Comparison of ENCODE assay signal across 39 cellular contexts in genomic region chr9:78763424-78763823, GRCh38.
"Had no signal": no experiment of that assay in that cellular context is flagged by ENCODE, and none has a peak within 500 bp of the region (broad histone marks: within the 10 kb centered on the region; RNA-seq: fewer than 3 reads in every experiment).

No MANE protein-coding gene starts in this region.

- H3K27me3 Mint-ChIP-seq: activated CD4-positive, alpha-beta memory T cell treated with anti-CD3 and anti-CD28 coated beads, Interleukin-2, amount 10 ng/mL, durations not matched to agents 7 days and 5 days; activated CD4-positive, alpha-beta T cell treated with anti-CD3 and anti-CD28 coated beads for 36 hours; activated CD4-positive, alpha-beta T cell treated with anti-CD3 and anti-CD28 coated beads, Interleukin-2, amount 10 ng/mL, durations not matched to agents 7 days and 5 days; activated CD8-positive, alpha-beta memory T cell treated with anti-CD3 and anti-CD28 coated beads, Interleukin-2, amount 10 ng/mL, durations not matched to agents 7 days and 5 days; activated naive CD4-positive, alpha-beta T cell treated with anti-CD3 and anti-CD28 coated beads, Interleukin-2, amount 10 ng/mL, durations not matched to agents 7 days and 5 days; activated naive CD8-positive, alpha-beta T cell; activated naive CD8-positive, alpha-beta T cell treated with anti-CD3 and anti-CD28 coated beads, Interleukin-2, amount 10 ng/mL, durations not matched to agents 7 days and 5 days; activated naive CD8-positive, alpha-beta T cell treated with anti-CD3 and anti-CD28 coated beads, Interleukin-2, amount 50 U/mL, for 24 hours; activated T-cell treated with anti-CD3 and anti-CD28 coated beads, Interleukin-2, amount 50 U/mL, for 24 hours; central memory CD8-positive, alpha-beta T cell had no signal

- H3K27me3 ChIP-seq: ascending aorta, cardiac muscle cell had no signal

- H3K4me3 Mint-ChIP-seq: activated CD4-positive, alpha-beta memory T cell treated with anti-CD3 and anti-CD28 coated beads, Interleukin-2, amount 10 ng/mL, durations not matched to agents 7 days and 5 days; activated CD4-positive, alpha-beta T cell treated with anti-CD3 and anti-CD28 coated beads for 36 hours; activated CD4-positive, alpha-beta T cell treated with anti-CD3 and anti-CD28 coated beads, Interleukin-2, amount 10 ng/mL, durations not matched to agents 7 days and 5 days; activated CD8-positive, alpha-beta memory T cell treated with anti-CD3 and anti-CD28 coated beads, Interleukin-2, amount 10 ng/mL, durations not matched to agents 7 days and 5 days; activated CD8-positive, alpha-beta T cell treated with anti-CD3 and anti-CD28 coated beads, Interleukin-2, amount 10 ng/mL, durations not matched to agents 7 days and 5 days; activated naive CD4-positive, alpha-beta T cell treated with anti-CD3 and anti-CD28 coated beads, Interleukin-2, amount 10 ng/mL, durations not matched to agents 7 days and 5 days; activated naive CD4-positive, alpha-beta T cell treated with anti-CD3 and anti-CD28 coated beads, Interleukin-2, amount 50 U/mL, for 24 hours; activated naive CD8-positive, alpha-beta T cell; activated naive CD8-positive, alpha-beta T cell treated with anti-CD3 and anti-CD28 coated beads, Interleukin-2, amount 10 ng/mL, durations not matched to agents 7 days and 5 days; activated naive CD8-positive, alpha-beta T cell treated with anti-CD3 and anti-CD28 coated beads, Interleukin-2, amount 50 U/mL, for 24 hours; activated T-cell treated with anti-CD3 and anti-CD28 coated beads, Interleukin-2, amount 50 U/mL, for 24 hours; brain; central memory CD8-positive, alpha-beta T cell; T-helper 1 cell treated with Interleukin-12 subunit alpha and Interleukin-12 subunit beta and Interleukin-4 antibody, amounts not matched to agents 30 μg/mL and 1 μg/mL, for 36 hours; T-helper 2 cell treated with Interferon-gamma antibody and Interleukin-4, amounts not matched to agents 5 μg/mL and 100 μg/mL, for 36 hours had no signal

- H3K36me3 ChIP-seq: ascending aorta, cardiac muscle cell had no signal

- H3K4me1 Mint-ChIP-seq: activated CD4-positive, alpha-beta memory T cell treated with anti-CD3 and anti-CD28 coated beads, Interleukin-2, amount 10 ng/mL, durations not matched to agents 7 days and 5 days; activated CD4-positive, alpha-beta T cell treated with anti-CD3 and anti-CD28 coated beads for 36 hours; activated CD4-positive, alpha-beta T cell treated with anti-CD3 and anti-CD28 coated beads, Interleukin-2, amount 10 ng/mL, durations not matched to agents 7 days and 5 days; activated CD8-positive, alpha-beta memory T cell treated with anti-CD3 and anti-CD28 coated beads, Interleukin-2, amount 10 ng/mL, durations not matched to agents 7 days and 5 days; activated naive CD4-positive, alpha-beta T cell treated with anti-CD3 and anti-CD28 coated beads, Interleukin-2, amount 10 ng/mL, durations not matched to agents 7 days and 5 days; activated naive CD4-positive, alpha-beta T cell treated with anti-CD3 and anti-CD28 coated beads, Interleukin-2, amount 50 U/mL, for 24 hours; activated naive CD8-positive, alpha-beta T cell treated with anti-CD3 and anti-CD28 coated beads, Interleukin-2, amount 10 ng/mL, durations not matched to agents 7 days and 5 days; activated naive CD8-positive, alpha-beta T cell treated with anti-CD3 and anti-CD28 coated beads, Interleukin-2, amount 50 U/mL, for 24 hours; central memory CD8-positive, alpha-beta T cell had no signal

- H3K9me3 ChIP-seq: ascending aorta had no signal

- H3K27ac Mint-ChIP-seq: activated CD4-positive, alpha-beta memory T cell treated with anti-CD3 and anti-CD28 coated beads, Interleukin-2, amount 10 ng/mL, durations not matched to agents 7 days and 5 days; activated CD4-positive, alpha-beta T cell treated with anti-CD3 and anti-CD28 coated beads for 36 hours; activated CD4-positive, alpha-beta T cell treated with anti-CD3 and anti-CD28 coated beads, Interleukin-2, amount 10 ng/mL, durations not matched to agents 7 days and 5 days; activated CD8-positive, alpha-beta memory T cell treated with anti-CD3 and anti-CD28 coated beads, Interleukin-2, amount 10 ng/mL, durations not matched to agents 7 days and 5 days; activated CD8-positive, alpha-beta T cell treated with anti-CD3 and anti-CD28 coated beads, Interleukin-2, amount 10 ng/mL, durations not matched to agents 7 days and 5 days; activated naive CD4-positive, alpha-beta T cell treated with anti-CD3 and anti-CD28 coated beads, Interleukin-2, amount 10 ng/mL, durations not matched to agents 7 days and 5 days; activated naive CD4-positive, alpha-beta T cell treated with anti-CD3 and anti-CD28 coated beads, Interleukin-2, amount 50 U/mL, for 24 hours; activated naive CD8-positive, alpha-beta T cell; activated naive CD8-positive, alpha-beta T cell treated with anti-CD3 and anti-CD28 coated beads, Interleukin-2, amount 10 ng/mL, durations not matched to agents 7 days and 5 days; activated naive CD8-positive, alpha-beta T cell treated with anti-CD3 and anti-CD28 coated beads, Interleukin-2, amount 50 U/mL, for 24 hours; activated T-cell treated with anti-CD3 and anti-CD28 coated beads, Interleukin-2, amount 50 U/mL, for 24 hours; activated T-helper 2 cell treated with anti-CD3 and anti-CD28 coated beads, Interferon-gamma antibody, Interleukin-2, Interleukin-4, amounts not matched to agents 10 μg/mL and 5 μg/mL and 100 μg/mL, durations not matched to agents 14 hours and 24 hours and 36 hours; brain; T-helper 1 cell treated with Interleukin-12 subunit alpha and Interleukin-12 subunit beta and Interleukin-4 antibody, amounts not matched to agents 30 μg/mL and 1 μg/mL, for 36 hours; T-helper 2 cell treated with Interferon-gamma antibody and Interleukin-4, amounts not matched to agents 5 μg/mL and 100 μg/mL, for 36 hours had no signal

- H3K36me3 Mint-ChIP-seq: activated CD8-positive, alpha-beta memory T cell treated with anti-CD3 and anti-CD28 coated beads, Interleukin-2, amount 10 ng/mL, durations not matched to agents 7 days and 5 days; activated naive CD4-positive, alpha-beta T cell treated with anti-CD3 and anti-CD28 coated beads, Interleukin-2, amount 10 ng/mL, durations not matched to agents 7 days and 5 days; activated naive CD4-positive, alpha-beta T cell treated with anti-CD3 and anti-CD28 coated beads, Interleukin-2, amount 50 U/mL, for 24 hours; activated naive CD8-positive, alpha-beta T cell; activated naive CD8-positive, alpha-beta T cell treated with anti-CD3 and anti-CD28 coated beads, Interleukin-2, amount 10 ng/mL, durations not matched to agents 7 days and 5 days; brain had no signal

- H3K4me1 ChIP-seq: ascending aorta had no signal

- ATAC-seq: activated CD4-positive, alpha-beta T cell treated with anti-CD3 and anti-CD28 coated beads for 36 hours; activated CD4-positive, CD25-positive, alpha-beta regulatory T cell treated with anti-CD3 and anti-CD28 coated beads, Interleukin-2, amount 50 U/mL, for 24 hours; activated CD8-positive, alpha-beta memory T cell treated with anti-CD3 and anti-CD28 coated beads, Interleukin-2, amount 10 ng/mL, durations not matched to agents 7 days and 5 days; activated CD8-positive, alpha-beta T cell treated with anti-CD3 and anti-CD28 coated beads, Interleukin-2, amount 10 ng/mL, durations not matched to agents 7 days and 5 days; activated naive CD8-positive, alpha-beta T cell treated with anti-CD3 and anti-CD28 coated beads, Interleukin-2, amount 50 U/mL, for 24 hours had no signal

- H3K9me3 Mint-ChIP-seq: activated CD4-positive, alpha-beta memory T cell treated with anti-CD3 and anti-CD28 coated beads, Interleukin-2, amount 10 ng/mL, durations not matched to agents 7 days and 5 days; activated CD4-positive, alpha-beta T cell treated with anti-CD3 and anti-CD28 coated beads, Interleukin-2, amount 10 ng/mL, durations not matched to agents 7 days and 5 days; activated naive CD4-positive, alpha-beta T cell treated with anti-CD3 and anti-CD28 coated beads, Interleukin-2, amount 10 ng/mL, durations not matched to agents 7 days and 5 days; activated naive CD4-positive, alpha-beta T cell treated with anti-CD3 and anti-CD28 coated beads, Interleukin-2, amount 50 U/mL, for 24 hours; activated naive CD8-positive, alpha-beta T cell treated with anti-CD3 and anti-CD28 coated beads, Interleukin-2, amount 10 ng/mL, durations not matched to agents 7 days and 5 days; activated naive CD8-positive, alpha-beta T cell treated with anti-CD3 and anti-CD28 coated beads, Interleukin-2, amount 50 U/mL, for 24 hours; activated T-cell treated with anti-CD3 and anti-CD28 coated beads, Interleukin-2, amount 50 U/mL, for 24 hours; activated T-helper 2 cell treated with anti-CD3 and anti-CD28 coated beads, Interferon-gamma antibody, Interleukin-2, Interleukin-4, amounts not matched to agents 10 μg/mL and 5 μg/mL and 100 μg/mL, durations not matched to agents 14 hours and 24 hours and 36 hours; T-helper 1 cell treated with Interleukin-12 subunit alpha and Interleukin-12 subunit beta and Interleukin-4 antibody, amounts not matched to agents 30 μg/mL and 1 μg/mL, for 36 hours; T-helper 2 cell treated with Interferon-gamma antibody and Interleukin-4, amounts not matched to agents 5 μg/mL and 100 μg/mL, for 36 hours had no signal

- DNase-seq: activated CD4-positive, alpha-beta memory T cell treated with anti-CD3 and anti-CD28 coated beads, Interleukin-2, amount 10 ng/mL, durations not matched to agents 7 days and 5 days; activated CD4-positive, alpha-beta T cell treated with anti-CD3 and anti-CD28 coated beads for 1 hour; activated CD4-positive, alpha-beta T cell treated with anti-CD3 and anti-CD28 coated beads for 36 hours; activated CD4-positive, alpha-beta T cell treated with anti-CD3 and anti-CD28 coated beads for 48 hours; activated CD4-positive, alpha-beta T cell treated with anti-CD3 and anti-CD28 coated beads, Interleukin-2, amount 10 ng/mL, durations not matched to agents 7 days and 5 days; activated CD4-positive, alpha-beta T cell treated with anti-CD3 and anti-CD28 coated beads, Interleukin-2, amount 50 U/mL, for 48 hours; activated CD4-positive, CD25-positive, alpha-beta regulatory T cell; activated CD8-positive, alpha-beta memory T cell treated with anti-CD3 and anti-CD28 coated beads for 24 hours; activated CD8-positive, alpha-beta memory T cell treated with anti-CD3 and anti-CD28 coated beads, Interleukin-2, amount 10 ng/mL, durations not matched to agents 7 days and 5 days; activated CD8-positive, alpha-beta memory T cell treated with anti-CD3 and anti-CD28 coated beads, Interleukin-2, amount 50 U/mL, for 48 hours; activated CD8-positive, alpha-beta T cell treated with anti-CD3 and anti-CD28 coated beads, Interleukin-2, amount 10 ng/mL, durations not matched to agents 7 days and 5 days; activated effector memory CD4-positive, alpha-beta T cell treated with Interleukin-2 at 50 U/mL for 16 hours; activated gamma-delta T cell; activated naive CD4-positive, alpha-beta T cell treated with anti-CD3 and anti-CD28 coated beads, Interleukin-2, amount 10 ng/mL, durations not matched to agents 7 days and 5 days; activated naive CD4-positive, alpha-beta T cell treated with Interleukin-2 at 50 U/mL for 16 hours; activated naive CD8-positive, alpha-beta T cell treated with anti-CD3 and anti-CD28 coated beads, Interleukin-2, amount 10 ng/mL, durations not matched to agents 7 days and 5 days; activated naive CD8-positive, alpha-beta T cell treated with anti-CD3 and anti-CD28 coated beads, Interleukin-2, amount 50 U/mL, for 24 hours; activated T-cell treated with anti-CD3 and anti-CD28 coated beads, Interleukin-2, amount 50 U/mL, for 24 hours; activated T-cell treated with anti-CD3 and anti-CD28 coated beads, Interleukin-2, amount 50 U/mL, for 48 hours; amygdala; anterior cingulate cortex; caudate nucleus; cerebellar nuclear complex; T-helper 1 cell; T-helper 2 cell; T-helper 9 cell had no signal

- H3K4me3 ChIP-seq: ascending aorta, cardiac muscle cell had no signal

- H3K27ac ChIP-seq: ascending aorta, cardiac muscle cell, VCaP had no signal

- FAIRE-seq: bronchial epithelial cell, TTC549 had no signal
